1 cellular context compared by ENCODE assay signal in genomic region chr11:11958403-11958802, GRCh38.
TF ChIP-seq lines count a peak whose summit lies in the region.

No MANE protein-coding gene starts in this region.

TF ChIP-seq in SK-N-SH, 30 proteins besides CTCF, POLR2A, EP300 and RAD21 (continued from another document):
- no peak for TF ChIP-seq PBX3 (IDR thresholded peaks at IDR 0.05)
